ENCODE assay signal across 12 cellular contexts in genomic region chr9:86766912-86767311, GRCh38.
DNase-seq lines count a peak whose midpoint lies in the region; ATAC-seq and TF ChIP-seq lines count a peak whose summit lies in the region.
"Had no signal": no experiment of that assay in that cellular context is flagged by ENCODE, and none has a peak within 500 bp of the region (broad histone marks: within the 10 kb centered on the region; RNA-seq: fewer than 3 reads in every experiment).

No MANE protein-coding gene starts in this region.

- H3K27me3 Mint-ChIP-seq in naive thymus-derived CD4-positive, alpha-beta T cell, result peaks cover 0 to 11% (median 0%) of the 10 kb centered on the region in 5 donors

- H3K9me3 Mint-ChIP-seq in naive thymus-derived CD4-positive, alpha-beta T cell, result peaks cover 0 to 9% (median 0%) of the 10 kb centered on the region in 11 donors
- H3K9me3 Mint-ChIP-seq: T-helper 2 cell treated with Interferon-gamma antibody and Interleukin-4, amounts not matched to agents 5 μg/mL and 100 μg/mL, for 36 hours had no signal

- no peak for TF ChIP-seq CTCF in choroid plexus epithelial cell (conservative IDR thresholded peaks at IDR 0.05; ENCODE audit: low read depth, low read length)

- H3K36me3 ChIP-seq in naive thymus-derived CD4-positive, alpha-beta T cell (ENCODE audit: control insufficient read depth in 2 of 3, insufficient read depth in 3 of 3, low read length in 3 of 3), result no peaks in the 10 kb centered on the region

- intact Hi-C loops in naive thymus-derived CD4-positive, alpha-beta T cell (cut with micrococcal nuclease), result no loop called here

- H3K4me1 ChIP-seq in naive thymus-derived CD4-positive, alpha-beta T cell (ENCODE audit: control insufficient read depth in 2 of 2, insufficient read depth in 2 of 2, low read length in 2 of 2), result no peaks in the 10 kb centered on the region

- H3K27me3 ChIP-seq in naive thymus-derived CD4-positive, alpha-beta T cell (ENCODE audit: control insufficient read depth in 2 of 2, insufficient read depth in 2 of 2, low read length in 2 of 2), result no peaks in the 10 kb centered on the region

- no peak overlapping the region for H3K27ac Mint-ChIP-seq in naive thymus-derived CD4-positive, alpha-beta T cell
- H3K27ac Mint-ChIP-seq: T-helper 2 cell treated with Interferon-gamma antibody and Interleukin-4, amounts not matched to agents 5 μg/mL and 100 μg/mL, for 36 hours had no signal

- H3K9me3 ChIP-seq in naive thymus-derived CD4-positive, alpha-beta T cell (ENCODE audit: control insufficient read depth in 2 of 3, low read length in 3 of 3), result no peaks in the 10 kb centered on the region

- ATAC-seq in naive thymus-derived CD4-positive, alpha-beta T cell, result peak; percentile 82
- no peak for ATAC-seq in HG02763 (IDR thresholded peaks at IDR 0.05; ENCODE audit: unreplicated experiment)
- no peak for ATAC-seq in GM18517 (IDR thresholded peaks at IDR 0.05; ENCODE audit: unreplicated experiment)
- no peak for ATAC-seq in GM19351 (IDR thresholded peaks at IDR 0.05; ENCODE audit: unreplicated experiment)
- ATAC-seq: sciatic nerve had no signal

- H3K27ac ChIP-seq in naive thymus-derived CD4-positive, alpha-beta T cell (ENCODE audit: low read depth, low read length), result no peak overlapping the region
- H3K27ac ChIP-seq: KMS-11 had no signal

- H3K36me3 Mint-ChIP-seq in naive thymus-derived CD4-positive, alpha-beta T cell, result no peaks in the 10 kb centered on the region

- peaks cover 0 to 2% (median 0%) of the 10 kb centered on the region in 7 donors for H3K4me1 Mint-ChIP-seq in naive thymus-derived CD4-positive, alpha-beta T cell

- POLR2A ChIA-PET in naive thymus-derived CD4-positive, alpha-beta T cell (lab: Charles Lee), result no interaction called here

- CTCF ChIA-PET in naive thymus-derived CD4-positive, alpha-beta T cell (lab: Charles Lee), result no interaction called here

- H3K4me3 ChIP-seq in choroid plexus epithelial cell (ENCODE audit: low read depth, low read length), result no peak overlapping the region
- no peak overlapping the region for H3K4me3 ChIP-seq in naive thymus-derived CD4-positive, alpha-beta T cell (ENCODE audit: low read length)

- no peak overlapping the region for H3K4me3 Mint-ChIP-seq in naive thymus-derived CD4-positive, alpha-beta T cell
- H3K4me3 Mint-ChIP-seq: T-helper 2 cell treated with Interferon-gamma antibody and Interleukin-4, amounts not matched to agents 5 μg/mL and 100 μg/mL, for 36 hours had no signal

- peak; percentile 97 for DNase-seq in Daoy (ENCODE audit: low read depth)
- peak; percentile 56 for DNase-seq in NCI-H526 treated with DMSO at 0.1 percent for 48 hours (lab: John Stamatoyannopoulos, UW)
- DNase-seq in choroid plexus epithelial cell (ENCODE audit: low read depth), result peak; percentile 59
- DNase-seq in naive thymus-derived CD4-positive, alpha-beta T cell, result no peak
- no peak for DNase-seq in NCI-H2171 (lab: John Stamatoyannopoulos, UW)
- DNase-seq: activated naive CD4-positive, alpha-beta T cell treated with anti-CD3 and anti-CD28 coated beads, Interleukin-2, amount 50 U/mL, for 16 hours had no signal

Comparison
In these comparisons a context has a peak if more than half of its experiments do, and no peak if none do; other contexts are left out.
1. DNase-seq: peak in Daoy (single experiment), NCI-H526 treated with DMSO at 0.1 percent for 48 hours (single experiment) and choroid plexus epithelial cell (single experiment); none in naive thymus-derived CD4-positive, alpha-beta T cell (0 of 9) and NCI-H2171 (single experiment).